Comparison of ENCODE assay signal across 18 cellular contexts in the genomic region with DNA sequence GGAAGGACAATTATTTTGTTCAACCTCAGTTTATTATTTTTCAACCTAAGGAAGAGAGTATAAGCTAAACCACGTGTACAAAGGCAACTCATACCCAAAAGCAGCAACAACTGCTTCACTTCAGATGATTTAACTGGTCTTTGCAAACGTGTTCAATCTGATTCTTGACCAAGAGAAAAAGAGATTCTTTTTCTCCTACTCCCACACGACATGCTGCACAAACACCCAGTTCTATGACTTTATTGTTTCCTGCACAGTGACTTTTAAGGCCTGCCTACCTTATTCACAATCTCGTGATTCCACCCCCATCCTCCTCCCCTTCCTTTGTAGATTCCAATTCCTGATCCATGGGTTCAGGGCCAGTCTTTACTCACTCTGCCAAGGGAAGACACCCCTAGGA.
A peak's percentile ranks its signal among the peaks of the same experiment; 100 is the strongest.
DNase-seq lines count a peak whose midpoint lies in the region; FAIRE-seq and TF ChIP-seq lines count a peak whose summit lies in the region.
"Had no signal": no experiment of that assay in that cellular context is flagged by ENCODE, and none has a peak within 500 bp of the region (broad histone marks: within the 10 kb centered on the region; RNA-seq: fewer than 3 reads in every experiment).

No MANE protein-coding gene starts in this region.

- dilution Hi-C loops in endothelial cell of umbilical vein (cut with MboI; ENCODE audit: extremely low pct_ligation_motif_present, low sequenced_read_pairs) = no loop called here

- H2BK15ac ChIP-seq in neuronal stem cell (ENCODE audit: low read length) = no peak overlapping the region

- no peak for TF ChIP-seq CTCF in OCI-LY3 (IDR thresholded peaks at IDR 0.05; ENCODE audit: low read depth, low read length)
- TF ChIP-seq CTCF in endothelial cell of umbilical vein (IDR thresholded peaks at IDR 0.05; ENCODE audit: extremely low read depth in 1 of 2, insufficient read depth in 1 of 2, low read depth in 1 of 2, low read length in 2 of 2) = no peak

- TF ChIP-seq POLR2A in endothelial cell of umbilical vein (IDR thresholded peaks at IDR 0.05; ENCODE audit: low read depth, low read length) = no peak

- H3K27ac ChIP-seq in OCI-LY3 (ENCODE audit: low read length) = no peak overlapping the region
- H3K27ac ChIP-seq in endothelial cell of umbilical vein (ENCODE audit: insufficient read depth, low read depth, low read length) = no peak overlapping the region
- no peak overlapping the region for H3K27ac ChIP-seq in neuronal stem cell (replicated peaks; ENCODE audit: low read length)
- H3K27ac ChIP-seq: C4-2B had no signal

- H2AFZ ChIP-seq in OCI-LY3 (ENCODE audit: low read depth, low read length) (0 out of 2 replicates have a peak overlapping the region, but pooled peaks have one; percentile 9), endothelial cell of umbilical vein (ENCODE audit: low read depth, low read length) (peak overlapping the region; percentile 30), neuronal stem cell (ENCODE audit: low read length) (peak overlapping the region; percentile 74)

- H3K23ac ChIP-seq in neuronal stem cell (ENCODE audit: low read depth, low read length, poor library complexity) = no peak overlapping the region

- H3K9ac ChIP-seq in OCI-LY3 (ENCODE audit: low read length) (no peak overlapping the region), endothelial cell of umbilical vein (replicated peaks; ENCODE audit: extremely low read depth, insufficient read depth, low read length) (no peak overlapping the region), neuronal stem cell (ENCODE audit: low read depth, low read length, poor library complexity) (no peak overlapping the region)

- no peaks in the 10 kb centered on the region for H3K79me2 ChIP-seq in OCI-LY3 (ENCODE audit: low read length)
- no peaks in the 10 kb centered on the region for H3K79me2 ChIP-seq in endothelial cell of umbilical vein (ENCODE audit: control insufficient read depth, insufficient read depth, low read length)

- no peaks in the 10 kb centered on the region for H4K20me1 ChIP-seq in OCI-LY3 (ENCODE audit: insufficient read depth, low read length)
- no peaks in the 10 kb centered on the region for H4K20me1 ChIP-seq in endothelial cell of umbilical vein (replicated peaks; ENCODE audit: control insufficient read depth, extremely low read depth, insufficient read depth, low read length)

- no peak overlapping the region for H2BK12ac ChIP-seq in neuronal stem cell (ENCODE audit: low read length)

- no peak overlapping the region for H4K8ac ChIP-seq in neuronal stem cell (ENCODE audit: low read depth, low read length)

- H2BK120ac ChIP-seq in neuronal stem cell (ENCODE audit: low read depth, low read length) = no peak overlapping the region

- H3K27me3 ChIP-seq in OCI-LY3 (ENCODE audit: low read depth, low read length) (no peaks in the 10 kb centered on the region), endothelial cell of umbilical vein (ENCODE audit: control insufficient read depth in 2 of 2, insufficient read depth in 2 of 2, low read length in 2 of 2) (no peaks in the 10 kb centered on the region), neuronal stem cell (ENCODE audit: control insufficient read depth in 3 of 3, insufficient read depth in 3 of 3, low read depth in 1 of 3, low read length in 3 of 3) (no peaks in the 10 kb centered on the region), H7 (ENCODE audit: control insufficient read depth, insufficient read depth, low read length) (no peaks in the 10 kb centered on the region)

- H3K4me1 ChIP-seq in OCI-LY3 (ENCODE audit: low read length) = peaks cover 42% of the 10 kb centered on the region
- no peaks in the 10 kb centered on the region for H3K4me1 ChIP-seq in endothelial cell of umbilical vein (ENCODE audit: control insufficient read depth, extremely low read depth, insufficient read depth, low read length)
- H3K4me1 ChIP-seq in neuronal stem cell (ENCODE audit: control insufficient read depth in 2 of 2, insufficient read depth in 1 of 2, low read depth in 1 of 2, low read length in 2 of 2) = peaks cover 0 to 2% of the 10 kb centered on the region in 2 donors

- no peak for FAIRE-seq in endothelial cell of umbilical vein (lab: Jason Lieb, UNC)
- FAIRE-seq: A204.1, H1 had no signal

- H3K9me3 ChIP-seq in OCI-LY3 (ENCODE audit: insufficient read depth, low read length) (0 out of 2 replicates have a peak, but pooled peaks cover under 1% of the 10 kb centered on the region), endothelial cell of umbilical vein (replicated peaks; ENCODE audit: control insufficient read depth, insufficient read depth, low read length) (no peaks in the 10 kb centered on the region), neuronal stem cell (replicated peaks in 1 of 2; ENCODE audit: control insufficient read depth in 2 of 2, insufficient read depth in 1 of 2, low read depth in 1 of 2, low read length in 2 of 2) (no peaks in the 10 kb centered on the region)
- H3K9me3 ChIP-seq: HAP-1 had no signal

- POLR2A ChIA-PET in endothelial cell of umbilical vein (lab: Charles Lee) = no interaction called here

- H3K14ac ChIP-seq in neuronal stem cell (ENCODE audit: low read length) = no peak overlapping the region

- H3K4ac ChIP-seq in neuronal stem cell (ENCODE audit: low read length) = no peak overlapping the region

- H4K91ac ChIP-seq in neuronal stem cell (ENCODE audit: low read depth, low read length, poor library complexity) = no peak overlapping the region

- CTCF ChIA-PET in endothelial cell of umbilical vein (lab: Charles Lee) = no interaction called here

- intact Hi-C loops in endothelial cell of umbilical vein (cut with micrococcal nuclease) = no loop called here

- DNase-seq in HT1080 (ENCODE audit: low read depth) (peak; percentile 2), endothelial cell of umbilical vein (ENCODE audit: low read depth, low spot score) (no peak), neuronal stem cell (ENCODE audit: low spot score) (no peak), middle frontal gyrus (ENCODE audit: extremely low spot score, low spot score) (no peak), H7 (no peak), hypothalamus (lab: John Stamatoyannopoulos, UW) (no peak)
- DNase-seq in activated CD4-positive, alpha-beta T cell treated with anti-CD3 and anti-CD28 coated beads, Interleukin-2, amount 50 U/mL, for 1 hour = no peak
- DNase-seq: ACHN; AML-193; CD4-positive, alpha-beta T cell; DMS153; DMS79; GDM1 had no signal

- H3K79me1 ChIP-seq in neuronal stem cell (ENCODE audit: low read depth, low read length) = no peaks in the 10 kb centered on the region

- H3K4me2 ChIP-seq in OCI-LY3 (ENCODE audit: low read length) (no peak overlapping the region), endothelial cell of umbilical vein (ENCODE audit: insufficient read depth, low read length) (no peak overlapping the region), neuronal stem cell (ENCODE audit: insufficient read depth, low read length, poor library complexity, severe bottlenecking) (no peak overlapping the region)

- no TSS peak for BruUV-seq in endothelial cell of umbilical vein (replicated peaks; lab: Mats Ljungman, UMichigan)

- H3K36me3 ChIP-seq in OCI-LY3 (replicated peaks; ENCODE audit: low read depth, low read length) (peaks cover 12% of the 10 kb centered on the region), endothelial cell of umbilical vein (ENCODE audit: control insufficient read depth in 2 of 2, extremely low read depth in 1 of 2, insufficient read depth in 2 of 2, low read length in 2 of 2) (no peaks in the 10 kb centered on the region), neuronal stem cell (replicated peaks in 1 of 2; ENCODE audit: control insufficient read depth in 2 of 2, insufficient read depth in 2 of 2, low read length in 2 of 2) (no peaks in the 10 kb centered on the region), H7 (replicated peaks; ENCODE audit: control insufficient read depth, insufficient read depth, low read length) (no peaks in the 10 kb centered on the region)
- H3K36me3 ChIP-seq: HAP-1 had no signal

- no peak overlapping the region for H3K18ac ChIP-seq in neuronal stem cell (ENCODE audit: low read length)

- WGBS in neuronal stem cell (ENCODE audit: extremely low coverage in 2 of 2, insufficient read length in 2 of 2, insufficient replicate concordance in 1 of 2), 2 donors = no CpG with 5 or more reads among the region's 4 CpGs

- H3K4me3 ChIP-seq in OCI-LY3 (ENCODE audit: low read length) (no peak overlapping the region), endothelial cell of umbilical vein (replicated peaks in 1 of 3; ENCODE audit: insufficient read depth in 1 of 3, low read depth in 1 of 3, low read length in 3 of 3) (no peak overlapping the region), neuronal stem cell (ENCODE audit: low read length in 2 of 2) (no peak overlapping the region), H7 (ENCODE audit: insufficient read depth, low read depth, low read length) (no peak overlapping the region)
- H3K4me3 ChIP-seq: HAP-1 had no signal

- H2BK5ac ChIP-seq in neuronal stem cell (ENCODE audit: low read length) = no peak overlapping the region

- H2AK5ac ChIP-seq in neuronal stem cell (ENCODE audit: low read depth, low read length) = no peak overlapping the region

- H3K9me1 ChIP-seq in endothelial cell of umbilical vein (replicated peaks; ENCODE audit: control insufficient read depth, extremely low read depth, insufficient read depth, low read length) = no peaks in the 10 kb centered on the region

TF ChIP-seq in endothelial cell of umbilical vein, 7 proteins besides CTCF, POLR2A, EP300 and RAD21:
- TF ChIP-seq JUN (IDR thresholded peaks at IDR 0.05; ENCODE audit: borderline replicate concordance, insufficient read depth, insufficient read length, low read depth) (no peak), GATA2 (IDR thresholded peaks at IDR 0.05; ENCODE audit: insufficient read depth, insufficient read length, low read depth, low read length) (no peak), MYC (IDR thresholded peaks at IDR 0.05; ENCODE audit: low read depth, low read length) (no peak), FOS (IDR thresholded peaks at IDR 0.05; ENCODE audit: borderline replicate concordance, insufficient read depth, low read length) (no peak), POLR2AphosphoS5 (IDR thresholded peaks at IDR 0.05; ENCODE audit: insufficient read depth, low read depth, low read length) (no peak), EZH2 (IDR thresholded peaks at IDR 0.05; ENCODE audit: borderline replicate concordance, low read depth, low read length, severe bottlenecking) (no peak)
- TF ChIP-seq, protein P1, sequence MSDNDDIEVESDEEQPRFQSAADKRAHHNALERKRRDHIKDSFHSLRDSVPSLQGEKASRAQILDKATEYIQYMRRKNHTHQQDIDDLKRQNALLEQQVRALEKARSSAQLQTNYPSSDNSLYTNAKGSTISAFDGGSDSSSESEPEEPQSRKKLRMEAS (IDR thresholded peaks at IDR 0.05; ENCODE audit: insufficient read depth, insufficient read length) = no peak
TF ChIP-seq in endothelial cell of umbilical vein: peak in this region for 0.

Comparison
In these comparisons a context has a peak if more than half of its experiments do, and no peak if none do; other contexts are left out.
1. H2AFZ ChIP-seq: peak in every context shown above with its lines; median percentile 74 in neuronal stem cell; 30 in endothelial cell of umbilical vein; 9 in OCI-LY3.